In genomic region chr16:1429026-1429425, GRCh38 we compare ENCODE assay signal across 1 cellular context.
TF ChIP-seq lines count a peak whose summit lies in the region.

No MANE protein-coding gene starts in this region.

TF ChIP-seq in A549, 52 proteins besides CTCF, POLR2A, EP300 and RAD21:
- TF ChIP-seq ZNF302 (CRISPR knock-in tag; IDR thresholded peaks at IDR 0.05) (no peak), HOXB13 (CRISPR knock-in tag; IDR thresholded peaks at IDR 0.05; ENCODE audit: low read depth) (no peak), PHF8 (IDR thresholded peaks at IDR 0.05; ENCODE audit: borderline replicate concordance, low read depth) (no peak), HES2 (IDR thresholded peaks at IDR 0.05) (no peak), CHD4 (IDR thresholded peaks at IDR 0.05; ENCODE audit: borderline replicate concordance) (no peak), KDM5A (IDR thresholded peaks at IDR 0.05) (no peak), FOXS1 (CRISPR knock-in tag; IDR thresholded peaks at IDR 0.05) (no peak), BCL3 (IDR thresholded peaks at IDR 0.05) (no peak), ZFP36 (IDR thresholded peaks at IDR 0.05; ENCODE audit: borderline replicate concordance, partially characterized antibody) (no peak), TP53 (CRISPR knock-in tag; IDR thresholded peaks at IDR 0.05) (no peak), HOXA7 (CRISPR knock-in tag; IDR thresholded peaks at IDR 0.05) (no peak), SMC3 (IDR thresholded peaks at IDR 0.05) (no peak), HOXB5 (CRISPR knock-in tag; IDR thresholded peaks at IDR 0.05) (no peak), HDAC2 (IDR thresholded peaks at IDR 0.05) (no peak), BHLHE40 (IDR thresholded peaks at IDR 0.05; ENCODE audit: low read depth, low read length) (no peak), NR3C1 (IDR thresholded peaks at IDR 0.05) (no peak), ELK1 (IDR thresholded peaks at IDR 0.05; ENCODE audit: low read depth, low read length) (no peak), CBX2 (IDR thresholded peaks at IDR 0.05; ENCODE audit: borderline replicate concordance, low read depth) (no peak), TFCP2L1 (CRISPR knock-in tag; IDR thresholded peaks at IDR 0.05) (no peak)
